Comparison of ENCODE assay signal across 23 cellular contexts in the genomic region with DNA sequence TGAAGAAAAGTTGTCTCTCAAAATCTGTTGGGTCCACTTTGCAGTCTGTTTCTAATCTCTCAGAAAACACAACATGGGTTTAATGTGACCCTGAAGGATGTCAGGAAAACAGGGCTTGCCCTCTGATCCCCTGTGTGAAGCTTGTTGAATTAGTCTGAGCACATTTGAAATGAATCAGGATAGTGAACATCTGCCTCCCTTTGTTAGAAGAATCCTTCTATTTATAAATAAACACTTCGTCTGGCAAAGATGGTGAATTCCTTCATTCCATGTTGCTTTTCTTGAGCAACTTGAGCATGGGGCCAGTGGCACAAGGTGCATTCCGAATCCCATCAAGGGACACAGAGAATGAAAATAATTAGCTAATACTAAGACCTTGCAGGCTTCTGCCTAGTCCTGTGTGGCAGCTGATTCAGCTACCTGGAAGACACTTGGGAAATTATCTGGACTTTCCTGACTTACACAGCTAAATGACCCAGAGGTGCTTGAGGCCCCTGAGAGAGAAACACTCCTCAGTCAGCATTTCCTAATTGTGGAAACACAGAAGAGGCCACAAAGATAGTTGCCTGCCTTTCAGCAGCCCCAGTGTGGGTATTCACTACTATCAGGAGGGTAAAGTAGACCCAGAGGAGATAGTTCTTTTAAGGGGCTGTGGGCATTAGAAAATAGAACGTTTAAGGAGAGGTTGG.
DNase-seq lines count a peak whose midpoint lies in the region; ATAC-seq, FAIRE-seq and TF ChIP-seq lines count a peak whose summit lies in the region.
"Had no signal": no experiment of that assay in that cellular context is flagged by ENCODE, and none has a peak within 500 bp of the region (broad histone marks: within the 10 kb centered on the region; RNA-seq: fewer than 3 reads in every experiment).

No MANE protein-coding gene starts in this region.

- DNase-seq in AG08395 (ENCODE audit: low spot score) (peak; percentile 55), RWPE2 (ENCODE audit: low spot score) (no peak), fibroblast of villous mesenchyme (ENCODE audit: low read depth) (peak; percentile 69), pons (ENCODE audit: low spot score) (peak; percentile 16), GM12891 (ENCODE audit: insufficient read length, low spot score) (no peak), NCI-H2081 (lab: John Stamatoyannopoulos, UW) (no peak)
- DNase-seq in activated T-cell treated with anti-CD3 and anti-CD28 coated beads, Interleukin-2, amount 50 U/mL, for 4 hours: no peak
- DNase-seq: activated CD4-positive, alpha-beta T cell treated with anti-CD3 and anti-CD28 coated beads, Interleukin-2, amount 10 ng/mL, durations not matched to agents 24 days and 14 days; activated CD8-positive, alpha-beta memory T cell treated with anti-CD3 and anti-CD28 coated beads, Interleukin-2, amount 10 ng/mL, durations not matched to agents 7 days and 5 days; body of pancreas; C1 segment of cervical spinal cord; foreskin melanocyte; naive thymus-derived CD8-positive, alpha-beta T cell; NCI-H187; NCI-H345; T-helper 17 cell had no signal

- H3K27me3 Mint-ChIP-seq in activated T-cell treated with anti-CD3 and anti-CD28 coated beads, Interleukin-2, amount 50 U/mL, for 4 hours (ENCODE audit: low read depth): peaks cover 4% of the 10 kb centered on the region
- H3K27me3 Mint-ChIP-seq: activated CD4-positive, alpha-beta T cell treated with anti-CD3 and anti-CD28 coated beads, Interleukin-2, amount 10 ng/mL, durations not matched to agents 24 days and 14 days; activated CD8-positive, alpha-beta memory T cell treated with anti-CD3 and anti-CD28 coated beads, Interleukin-2, amount 10 ng/mL, durations not matched to agents 7 days and 5 days; progenitor cell of endocrine pancreas; T-helper 17 cell had no signal

- no peaks in the 10 kb centered on the region for H3K36me3 ChIP-seq in RWPE2 (ENCODE audit: low read depth)
- H3K36me3 ChIP-seq: vagina had no signal

- ATAC-seq in RWPE2 (ENCODE audit: low read depth) (no peak), GM21526 (IDR thresholded peaks at IDR 0.05; ENCODE audit: low FRiP score, unreplicated experiment) (no peak)
- no peak for ATAC-seq in activated T-cell treated with anti-CD3 and anti-CD28 coated beads, Interleukin-2, amount 50 U/mL, for 4 hours
- ATAC-seq: activated CD8-positive, alpha-beta memory T cell treated with anti-CD3 and anti-CD28 coated beads, Interleukin-2, amount 10 ng/mL, durations not matched to agents 7 days and 5 days; activated naive CD4-positive, alpha-beta T cell treated with anti-CD3 and anti-CD28 coated beads, Interleukin-2, amount 50 U/mL, for 72 hours; body of pancreas; naive thymus-derived CD8-positive, alpha-beta T cell; Panc1; T-helper 17 cell had no signal

- H3K27ac ChIP-seq in RWPE2 (ENCODE audit: poor library complexity, severe bottlenecking): peak overlapping the region; percentile 3
- H3K27ac ChIP-seq: body of pancreas, vagina had no signal

- no peak overlapping the region for H3K4me3 Mint-ChIP-seq in activated T-cell treated with anti-CD3 and anti-CD28 coated beads, Interleukin-2, amount 50 U/mL, for 4 hours
- H3K4me3 Mint-ChIP-seq: activated CD4-positive, alpha-beta T cell treated with anti-CD3 and anti-CD28 coated beads, Interleukin-2, amount 10 ng/mL, durations not matched to agents 24 days and 14 days; activated CD8-positive, alpha-beta memory T cell treated with anti-CD3 and anti-CD28 coated beads, Interleukin-2, amount 10 ng/mL, durations not matched to agents 7 days and 5 days; naive thymus-derived CD8-positive, alpha-beta T cell; T-helper 17 cell had no signal

- H3K27me3 ChIP-seq in RWPE2 (ENCODE audit: insufficient read depth, poor library complexity, severe bottlenecking): no peaks in the 10 kb centered on the region
- H3K27me3 ChIP-seq: vagina had no signal

- no peak overlapping the region for H3K4me3 ChIP-seq in RWPE2 (ENCODE audit: severe bottlenecking)
- no peak overlapping the region for H3K4me3 ChIP-seq in fibroblast of villous mesenchyme (ENCODE audit: low read depth, low read length)
- H3K4me3 ChIP-seq: body of pancreas, vagina had no signal

- H3K9me3 ChIP-seq in RWPE2 (ENCODE audit: severe bottlenecking): no peaks in the 10 kb centered on the region
- H3K9me3 ChIP-seq: body of pancreas, vagina had no signal

- TF ChIP-seq POLR2A in GM12891 (IDR thresholded peaks at IDR 0.05; ENCODE audit: low read depth, low read length): no peak

- no peaks in the 10 kb centered on the region for H3K4me1 Mint-ChIP-seq in activated T-cell treated with anti-CD3 and anti-CD28 coated beads, Interleukin-2, amount 50 U/mL, for 4 hours (ENCODE audit: low read depth)
- H3K4me1 Mint-ChIP-seq: activated CD4-positive, alpha-beta T cell treated with anti-CD3 and anti-CD28 coated beads, Interleukin-2, amount 10 ng/mL, durations not matched to agents 24 days and 14 days; activated CD8-positive, alpha-beta memory T cell treated with anti-CD3 and anti-CD28 coated beads, Interleukin-2, amount 10 ng/mL, durations not matched to agents 7 days and 5 days; naive thymus-derived CD8-positive, alpha-beta T cell; T-helper 17 cell had no signal

- H3K9me3 Mint-ChIP-seq in activated T-cell treated with anti-CD3 and anti-CD28 coated beads, Interleukin-2, amount 50 U/mL, for 4 hours: no peaks in the 10 kb centered on the region
- H3K9me3 Mint-ChIP-seq: activated CD4-positive, alpha-beta T cell treated with anti-CD3 and anti-CD28 coated beads, Interleukin-2, amount 10 ng/mL, durations not matched to agents 24 days and 14 days had no signal

- H3K4me1 ChIP-seq in RWPE2 (ENCODE audit: insufficient read depth, poor library complexity, severe bottlenecking): peaks cover 5% of the 10 kb centered on the region
- H3K4me1 ChIP-seq: body of pancreas had no signal

- no peak for FAIRE-seq in GM12891 (lab: Jason Lieb, UNC)
- FAIRE-seq: A204.1, colon had no signal

- H3K36me3 Mint-ChIP-seq in activated T-cell treated with anti-CD3 and anti-CD28 coated beads, Interleukin-2, amount 50 U/mL, for 4 hours (ENCODE audit: insufficient read depth): no peaks in the 10 kb centered on the region
- H3K36me3 Mint-ChIP-seq: activated CD8-positive, alpha-beta memory T cell treated with anti-CD3 and anti-CD28 coated beads, Interleukin-2, amount 10 ng/mL, durations not matched to agents 7 days and 5 days; activated naive CD4-positive, alpha-beta T cell treated with anti-CD3 and anti-CD28 coated beads, Interleukin-2, amount 50 U/mL, for 72 hours; naive thymus-derived CD8-positive, alpha-beta T cell had no signal

- TF ChIP-seq CTCF in RWPE2 (IDR thresholded peaks at IDR 0.05; ENCODE audit: poor library complexity, severe bottlenecking) (no peak), fibroblast of villous mesenchyme (IDR thresholded peaks at IDR 0.05; ENCODE audit: insufficient read depth, low read depth, low read length) (no peak)

TF ChIP-seq in GM12891, 5 proteins besides CTCF, POLR2A, EP300 and RAD21:
- TF ChIP-seq SPI1 (IDR thresholded peaks at IDR 0.05; ENCODE audit: low read depth, low read length) (no peak), TAF1 (IDR thresholded peaks at IDR 0.05; ENCODE audit: low read depth, low read length) (no peak), POU2F2 (IDR thresholded peaks at IDR 0.05; ENCODE audit: low read depth, low read length) (no peak), PAX5 (IDR thresholded peaks at IDR 0.05; ENCODE audit: insufficient read depth, low read length, severe bottlenecking) (no peak), POLR2AphosphoS5 (IDR thresholded peaks at IDR 0.05; ENCODE audit: low read depth, low read length) (no peak)
TF ChIP-seq in GM12891: peak in this region for 0.

Comparison
In these comparisons a context has a peak if more than half of its experiments do, and no peak if none do; other contexts are left out.
1. DNase-seq: peak in AG08395 (single experiment), fibroblast of villous mesenchyme (single experiment) and pons (single experiment); none in RWPE2 (single experiment), GM12891 (single experiment), NCI-H2081 (0 of 2) and activated T-cell treated with anti-CD3 and anti-CD28 coated beads, Interleukin-2, amount 50 U/mL, for 4 hours (single experiment).